21 cellular contexts compared by ENCODE assay signal in genomic region chr18:8106603-8107002, GRCh38.
"Had no signal": no experiment of that assay in that cellular context is flagged by ENCODE, and none has a peak within 500 bp of the region (broad histone marks: within the 10 kb centered on the region; RNA-seq: fewer than 3 reads in every experiment).

No MANE protein-coding gene starts in this region.

- H3K27me3 Mint-ChIP-seq: brain, progenitor cell of endocrine pancreas had no signal

- H3K36me3 Mint-ChIP-seq: naive thymus-derived CD8-positive, alpha-beta T cell had no signal

- H3K4me1 ChIP-seq: esophagus squamous epithelium, gastroesophageal sphincter, lower lobe of right lung, spleen had no signal

- H3K36me3 ChIP-seq: esophagus squamous epithelium, lower lobe of right lung, neural progenitor cell, thoracic aorta had no signal

- H3K9me3 ChIP-seq: thoracic aorta had no signal

- H3K27me3 ChIP-seq: esophagus squamous epithelium, gastroesophageal sphincter, heart left ventricle, neural progenitor cell, spleen had no signal

- H3K27ac ChIP-seq: esophagus squamous epithelium, gastroesophageal sphincter, heart left ventricle, lower lobe of right lung, neural progenitor cell, spleen, thoracic aorta had no signal

- ATAC-seq: activated naive CD4-positive, alpha-beta T cell treated with anti-CD3 and anti-CD28 coated beads, Interleukin-2, amount 50 U/mL, for 72 hours; gastroesophageal sphincter; lower lobe of right lung; naive thymus-derived CD8-positive, alpha-beta T cell had no signal

- H3K4me1 Mint-ChIP-seq: brain; mesothelial cell of epicardium; naive thymus-derived CD8-positive, alpha-beta T cell had no signal

- DNase-seq: activated CD4-positive, alpha-beta T cell treated with anti-CD3 and anti-CD28 coated beads for 1 hour; activated T-cell treated with anti-CD3 and anti-CD28 coated beads, Interleukin-2, amount 50 U/mL, for 1 hour; aorta; central memory CD4-positive, alpha-beta T cell; effector memory CD4-positive, alpha-beta T cell; esophagus squamous epithelium; heart left ventricle; lower lobe of right lung; naive thymus-derived CD8-positive, alpha-beta T cell; spleen; stimulated activated CD4-positive, alpha-beta T cell treated with anti-CD3 and anti-CD28 coated beads, Interleukin-4, amount 100 ng/mL, for 1 hour; stimulated activated naive CD4-positive, alpha-beta T cell treated with Interleukin-2 at 50 U/mL for 16 hours; T-helper 1 cell; T-helper 9 cell had no signal

- H3K4me3 Mint-ChIP-seq: brain; mesothelial cell of epicardium; naive thymus-derived CD8-positive, alpha-beta T cell; neural progenitor cell had no signal

- H3K27ac Mint-ChIP-seq: activated naive CD4-positive, alpha-beta T cell treated with anti-CD3 and anti-CD28 coated beads, Interleukin-2, amount 50 U/mL, for 72 hours; brain; mesothelial cell of epicardium; naive thymus-derived CD8-positive, alpha-beta T cell; progenitor cell of endocrine pancreas had no signal

- H3K4me3 ChIP-seq: esophagus squamous epithelium, gastroesophageal sphincter, heart left ventricle, lower lobe of right lung, neural progenitor cell, spleen, thoracic aorta had no signal
